ENCODE assay signal across 20 cellular contexts in genomic region chr7:31106303-31107105, GRCh38. TPM values are rescaled to one million over a fixed set of nuclear protein-coding genes. Genes with fewer than 3 reads are reported as not detected.
DNase-seq lines count a peak whose midpoint lies in the region; TF ChIP-seq lines count a peak whose summit lies in the region.
"Had no signal": no experiment of that assay in that cellular context is flagged by ENCODE, and none has a peak within 500 bp of the region (broad histone marks: within the 10 kb centered on the region; RNA-seq: fewer than 3 reads in every experiment).

No MANE protein-coding gene starts in this region.

- TF ChIP-seq CTCF in GM13976 (IDR thresholded peaks at IDR 0.05; ENCODE audit: borderline replicate concordance, control extremely low read depth, extremely low read depth, insufficient read depth, missing control alignments) (no peak), Peyer's patch (IDR thresholded peaks at IDR 0.05) (no peak), testis (IDR thresholded peaks at IDR 0.05) (no peak)

- TF ChIP-seq POLR2A in Peyer's patch (IDR thresholded peaks at IDR 0.05) = no peak
- TF ChIP-seq POLR2A in testis (IDR thresholded peaks at IDR 0.05) = no peak

- H3K4me1 ChIP-seq in Peyer's patch = no peaks in the 10 kb centered on the region
- H3K4me1 ChIP-seq in testis = no peaks in the 10 kb centered on the region
- H3K4me1 ChIP-seq: SJCRH30 had no signal

- H3K9me3 ChIP-seq in Peyer's patch (no peaks in the 10 kb centered on the region), testis (no peaks in the 10 kb centered on the region)
- H3K9me3 ChIP-seq: SJCRH30 had no signal

- H3K27ac ChIP-seq in Peyer's patch = no peak overlapping the region
- no peak overlapping the region for H3K27ac ChIP-seq in testis
- H3K27ac ChIP-seq: GM23248, HL-60, SJCRH30 had no signal

- no peaks in the 10 kb centered on the region for H3K27me3 ChIP-seq in Peyer's patch
- no peaks in the 10 kb centered on the region for H3K27me3 ChIP-seq in testis

- H3K4me3 ChIP-seq in Peyer's patch (no peak overlapping the region), testis (no peak overlapping the region)
- H3K4me3 ChIP-seq: GM23248, SJCRH30 had no signal

- 89 to 90% methylated on average over 5 to 13 of the region's 13 CpGs for whole genome bisulfite sequencing in testis, 2 donors

- in situ Hi-C loops in GM13976 (cut with MboI; ENCODE audit: low sequenced_read_pairs, unreplicated experiment) = no loop called here

- intact Hi-C loops in testis (cut with DNase I; ENCODE audit: low total_unique reads) = no loop called here

- no peaks in the 10 kb centered on the region for H3K36me3 ChIP-seq in Peyer's patch
- H3K36me3 ChIP-seq in testis (ENCODE audit: low read depth, missing control alignments) = no peaks in the 10 kb centered on the region
- H3K36me3 ChIP-seq: SJCRH30 had no signal

- DNase-seq in GM13976 (ENCODE audit: low spot score) = peak; percentile 16
- DNase-seq in Peyer's patch = peak in 2 of 3 donors; percentile 31 to 34
- peak; percentile 38 for DNase-seq in islet precursor cell
- peak; percentile 3 for DNase-seq in testis
- no peak for DNase-seq in DMS153 treated with DMSO at 0.1 percent for 48 hours (lab: John Stamatoyannopoulos, UW; ENCODE audit: unreplicated experiment)
- DNase-seq in cerebellum (ENCODE audit: low spot score) = no peak
- DNase-seq in NCI-H82 treated with DMSO at 0.1 percent for 48 hours (lab: John Stamatoyannopoulos, UW; ENCODE audit: unreplicated experiment) = no peak
- DNase-seq: CD4-positive, CD25-positive, alpha-beta regulatory T cell; DMS79; GM23248; HCEC 1CT; KBM-7; MM.1S; NCI-H1092; NCI-H1436 treated with DMSO at 0.1 percent for 48 hours; NCI-H1930; SJCRH30 had no signal

RNA-seq across cellular contexts. Expression of gene ADCYAP1R1, which starts 54.4 kb away (rescaled TPM):
- total RNA-seq in Peyer's patch (1 to 10 TPM in 1 of 4 donors, under 1 TPM in 3; 0.27 to 1.4 (median 0.59) TPM), testis (1 to 10 TPM; 4.3 to 4.8 TPM), cerebellum (56.7 TPM)
- polyA plus RNA-seq in testis (ENCODE audit: insufficient read depth, low read depth, low replicate concordance) = 3.2 TPM
- total RNA-seq: CD4-positive, CD25-positive, alpha-beta regulatory T cell; GM23248; NCI-H460; SJCRH30 had no signal
- polyA plus RNA-seq: BJ; CD4-positive, CD25-positive, alpha-beta regulatory T cell had no signal

Comparison
In these comparisons a context has a peak if more than half of its experiments do, and no peak if none do; other contexts are left out.
1. DNase-seq: peak in GM13976 (single experiment), Peyer's patch (2 of 3), islet precursor cell (single experiment) and testis (single experiment); none in DMS153 treated with DMSO at 0.1 percent for 48 hours (single experiment), cerebellum (single experiment) and NCI-H82 treated with DMSO at 0.1 percent for 48 hours (single experiment).
2. RNA of gene ADCYAP1R1, which starts 54.4 kb away (total RNA-seq): 56.7 TPM in cerebellum (single experiment); 4.3 to 4.8 TPM in testis and 0.27 to 1.4 TPM in Peyer's patch; every median in the first group is over 10 times any median in the second.